In the genomic region with DNA sequence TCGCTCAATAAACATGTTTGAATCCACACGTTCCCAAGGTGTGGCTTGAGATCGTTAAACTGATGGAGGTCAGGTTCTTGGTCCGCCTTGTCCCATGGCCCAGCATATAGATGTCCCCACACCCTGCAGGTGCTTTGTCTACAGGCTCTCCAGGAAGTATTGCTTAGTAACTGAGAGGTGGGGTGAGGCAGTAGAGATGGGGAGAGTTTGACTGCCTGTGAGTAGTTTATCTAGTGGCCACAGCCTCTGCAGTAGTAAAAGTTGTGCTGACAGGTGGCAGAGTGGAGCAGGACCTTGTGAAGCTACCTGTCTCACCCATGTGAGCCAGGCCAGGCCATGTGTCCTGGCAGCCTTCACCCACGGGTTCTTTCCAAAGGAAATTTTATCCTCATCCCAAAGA, we compare ENCODE assay signal across 10 cellular contexts. TPM values are rescaled to one million over a fixed set of nuclear protein-coding genes. Genes with fewer than 3 reads are reported as not detected.
DNase-seq lines count a peak whose midpoint lies in the region; ATAC-seq and TF ChIP-seq lines count a peak whose summit lies in the region.
"Not testable (repeated sequence)": the region's sequence is repeated elsewhere in the genome, so short reads cannot be mapped to it uniquely, and the experiment has no call there.
"Had no signal": no experiment of that assay in that cellular context is flagged by ENCODE, and none has a peak within 500 bp of the region (broad histone marks: within the 10 kb centered on the region; RNA-seq: fewer than 3 reads in every experiment).

No MANE protein-coding gene starts in this region.

- H3K27ac ChIP-seq in BLaER1, result not testable (repeated sequence)
- peak overlapping the region; percentile 27 for H3K27ac ChIP-seq in KOPT-K1 (ENCODE audit: low read depth, low read length, poor library complexity, severe bottlenecking)
- peak overlapping the region in 2 of 8 donors; percentile 96 to 100 for H3K27ac ChIP-seq in spleen

- H3K4me3 ChIP-seq in BLaER1, spleen: not testable (repeated sequence)

- POLR2A ChIA-PET in WTC11 (lab: Charles Lee), result not testable (repeated sequence)

- not testable (repeated sequence) for H3K27ac Mint-ChIP-seq in WTC11
- peak overlapping the region; percentile 26 for H3K27ac Mint-ChIP-seq in activated naive CD4-positive, alpha-beta T cell treated with anti-CD3 and anti-CD28 coated beads, Interleukin-2, amount 50 U/mL, for 24 hours

- not testable (repeated sequence) for DNase-seq in WTC11 (ENCODE audit: low spot score)
- DNase-seq in left colon (peak; percentile 54 to 81), spleen (peak; percentile 74)

- not testable (repeated sequence) for H3K4me1 Mint-ChIP-seq in WTC11
- H3K4me1 Mint-ChIP-seq in activated naive CD4-positive, alpha-beta T cell treated with anti-CD3 and anti-CD28 coated beads, Interleukin-2, amount 50 U/mL, for 24 hours, result peaks cover 75% of the 10 kb centered on the region

- WGBS in spleen, 5 donors, result 87 to 96% (median 92%) methylated on average over 5 of the region's 5 CpGs

- TF ChIP-seq CTCF in WTC11 (IDR thresholded peaks at IDR 0.05); spleen (IDR thresholded peaks at IDR 0.05 in 8 of 11, conservative IDR thresholded peaks at IDR 0.05 in 3 of 11): not testable (repeated sequence)

- not testable (repeated sequence) for H3K36me3 Mint-ChIP-seq in WTC11; activated naive CD4-positive, alpha-beta T cell treated with anti-CD3 and anti-CD28 coated beads, Interleukin-2, amount 50 U/mL, for 24 hours

- not testable (repeated sequence) for H4K20me1 ChIP-seq in BLaER1

- not testable (repeated sequence) for H3K9ac ChIP-seq in BLaER1

- H3K4me3 Mint-ChIP-seq in WTC11; activated naive CD4-positive, alpha-beta T cell treated with anti-CD3 and anti-CD28 coated beads, Interleukin-2, amount 50 U/mL, for 24 hours: not testable (repeated sequence)

- peaks cover 61% of the 10 kb centered on the region for H3K27me3 Mint-ChIP-seq in WTC11 (ENCODE audit: low read depth)
- H3K27me3 Mint-ChIP-seq in activated naive CD4-positive, alpha-beta T cell treated with anti-CD3 and anti-CD28 coated beads, Interleukin-2, amount 50 U/mL, for 24 hours, result not testable (repeated sequence)

- H3K9me3 Mint-ChIP-seq in WTC11; activated naive CD4-positive, alpha-beta T cell treated with anti-CD3 and anti-CD28 coated beads, Interleukin-2, amount 50 U/mL, for 24 hours: not testable (repeated sequence)

- H3K4me1 ChIP-seq in BLaER1 (peaks cover 79% of the 10 kb centered on the region), spleen (peaks cover 9 to 93% (median 22%) of the 10 kb centered on the region in 6 donors)

- not testable (repeated sequence) for H3K27me3 ChIP-seq in BLaER1; spleen (replicated peaks in 1 of 7)

- peak; percentile 26 for ATAC-seq in WTC11
- peak; percentile 87 for ATAC-seq in left colon

- not testable (repeated sequence) for H3K36me3 ChIP-seq in BLaER1; KOPT-K1 (ENCODE audit: insufficient read depth, low read length)
- H3K36me3 ChIP-seq in spleen, result peaks cover 0 to 14% (median 0%) of the 10 kb centered on the region in 6 donors

- H3K9me3 ChIP-seq in BLaER1; KOPT-K1 (ENCODE audit: insufficient read depth, low read length, poor library complexity, severe bottlenecking); spleen: not testable (repeated sequence)

- intact Hi-C loops in left colon (cut with DNase I, micrococcal nuclease); spleen (cut with DNase I; ENCODE audit: low total_unique reads): not testable (repeated sequence)

- H3K4me2 ChIP-seq in BLaER1, result peak overlapping the region; percentile 80

- CTCF ChIA-PET in WTC11 (lab: Charles Lee), result interaction anchor here (3.9 to 5.2 kb wide), 2 partner anchors 47 to 83 kb away, joined by 13 to 44 read pairs; a partner anchor contains a TSS

- TF ChIP-seq POLR2A in spleen (IDR thresholded peaks at IDR 0.05), result not testable (repeated sequence)

RNA-seq across cellular contexts. Expression of a gene that starts 5.4 kb away (rescaled TPM):
- total RNA-seq in WTC11 (2021) (0.37 to 0.55 TPM in 2 of 3 replicates, not detected in the other), left colon (1 to 10 TPM in 1 of 2 donors, not detected in 1; 1.1 TPM), spleen (10 to 100 TPM; 21.9 to 58.7 (median 33.9) TPM)
- 10 to 100 TPM; 20.3 to 41.2 (median 30.2) TPM for polyA plus RNA-seq in spleen
- total RNA-seq: cardiac septum, dermis blood vessel endothelial cell, H7, pulmonary artery endothelial cell had no signal

RNA-seq across cellular contexts. Expression of a gene that starts 36.6 kb away (rescaled TPM):
- total RNA-seq in WTC11 (2021), result 5.2 to 7.6 TPM (median 5.5 TPM) in 3 replicates
- 1 to 10 TPM; 1.2 to 2.0 TPM for total RNA-seq in left colon
- total RNA-seq in spleen, result 10 to 100 TPM in 5 of 7 donors, 1 to 10 TPM in 2; 8.0 to 59.6 (median 31.4) TPM
- 100 to 1,000 TPM in 2 of 3 donors, 10 to 100 TPM in 1; 69.5 to 123 (median 104) TPM for polyA plus RNA-seq in spleen

RNA-seq across cellular contexts. Expression of a gene that starts 37.2 kb away (rescaled TPM):
- total RNA-seq in WTC11 (2021) (52.1 to 63.9 TPM (median 63.0 TPM) in 3 replicates), left colon (1 to 10 TPM; 4.0 to 5.7 TPM), spleen (1 to 10 TPM; 2.4 to 5.3 (median 4.5) TPM)
- polyA plus RNA-seq in spleen, result 1 to 10 TPM; 2.1 to 4.4 (median 4.2) TPM

RNA-seq across cellular contexts. Expression of a gene that starts 45.9 kb away (rescaled TPM):
- 8.1 to 10.3 TPM (median 8.9 TPM) in 3 replicates for total RNA-seq in WTC11 (2021)
- total RNA-seq in left colon, result 10 to 100 TPM in 1 of 2 donors, 1 to 10 TPM in 1; 8.0 to 10.9 TPM
- total RNA-seq in spleen, result 1 to 10 TPM; 1.3 to 6.2 (median 3.0) TPM
- 1 to 10 TPM; 1.0 to 2.8 (median 1.1) TPM for polyA plus RNA-seq in spleen

RNA-seq across cellular contexts. Expression of a gene that starts 55.8 kb away (rescaled TPM):
- total RNA-seq in WTC11 (2021), result 25.0 to 28.0 TPM (median 25.1 TPM) in 3 replicates
- total RNA-seq in left colon, result 10 to 100 TPM; 54.9 to 62.1 TPM
- total RNA-seq in spleen, result 10 to 100 TPM; 33.0 to 68.7 (median 48.2) TPM
- polyA plus RNA-seq in spleen, result 10 to 100 TPM; 33.0 to 54.5 (median 51.4) TPM

Comparison
In these comparisons a context has a peak if more than half of its experiments do, and no peak if none do; other contexts are left out.
1. RNA of a gene that starts 5.4 kb away (total RNA-seq): 21.9 to 58.7 TPM in spleen; 1.1 TPM in left colon and 0.37 to 0.55 TPM in WTC11; every median in the first group is over 10 times any median in the second.